In genomic region chr1:84991097-84991890, GRCh38 we compare ENCODE assay signal across 11 cellular contexts. TPM values are rescaled to one million over a fixed set of nuclear protein-coding genes. Genes with fewer than 3 reads are reported as not detected.
A peak's percentile ranks its signal among the peaks of the same experiment; 100 is the strongest.
DNase-seq lines count a peak whose midpoint lies in the region; ATAC-seq and TF ChIP-seq lines count a peak whose summit lies in the region.
"Had no signal": no experiment of that assay in that cellular context is flagged by ENCODE, and none has a peak within 500 bp of the region (broad histone marks: within the 10 kb centered on the region; RNA-seq: fewer than 3 reads in every experiment).

No MANE protein-coding gene starts in this region.

- DNase-seq in GM13977 (ENCODE audit: low spot score) = peak; percentile 36
- DNase-seq in stimulated activated CD8-positive, alpha-beta memory T cell treated with anti-CD3 and anti-CD28 coated beads, Interleukin-4, amount 100 ng/mL, for 48 hours = no peak
- no peak for DNase-seq in head of caudate nucleus
- DNase-seq: central memory CD4-positive, alpha-beta T cell; NCI-H2029 treated with DMSO at 0.1 percent for 48 hours; SHP77 treated with DMSO at 0.1 percent for 48 hours had no signal

- peaks cover 37% of the 10 kb centered on the region for H3K4me1 Mint-ChIP-seq in activated T-helper 17 cell treated with anti-CD3 and anti-CD28 coated beads, Interleukin-2, amount 50 U/mL, for 72 hours

- TF ChIP-seq CTCF in GM13977 (IDR thresholded peaks at IDR 0.05; ENCODE audit: extremely low read depth, insufficient read depth, missing control alignments) = no peak

- intact Hi-C loops in head of caudate nucleus (cut with DNase I) = no loop called here

- H3K9me3 Mint-ChIP-seq in activated T-helper 17 cell treated with anti-CD3 and anti-CD28 coated beads, Interleukin-2, amount 50 U/mL, for 72 hours = no peaks in the 10 kb centered on the region

- H3K27ac Mint-ChIP-seq in activated T-helper 17 cell treated with anti-CD3 and anti-CD28 coated beads, Interleukin-2, amount 50 U/mL, for 72 hours = peak overlapping the region; percentile 78

- ATAC-seq in GM19463 (IDR thresholded peaks at IDR 0.05; ENCODE audit: unreplicated experiment) (peak; percentile 32), HG03520 (IDR thresholded peaks at IDR 0.05; ENCODE audit: unreplicated experiment) (peak; percentile 38), GM19324 (IDR thresholded peaks at IDR 0.05; ENCODE audit: low FRiP score, unreplicated experiment) (no peak), GM18498 (IDR thresholded peaks at IDR 0.05; ENCODE audit: unreplicated experiment) (no peak)
- peak; percentile 52 for ATAC-seq in activated T-helper 17 cell treated with anti-CD3 and anti-CD28 coated beads, Interleukin-2, amount 50 U/mL, for 72 hours (replicated peaks)

- no peaks in the 10 kb centered on the region for H3K27me3 Mint-ChIP-seq in activated T-helper 17 cell treated with anti-CD3 and anti-CD28 coated beads, Interleukin-2, amount 50 U/mL, for 72 hours

- H3K36me3 Mint-ChIP-seq in activated T-helper 17 cell treated with anti-CD3 and anti-CD28 coated beads, Interleukin-2, amount 50 U/mL, for 72 hours (ENCODE audit: low read depth) = peaks cover 53% of the 10 kb centered on the region

- in situ Hi-C loops in GM13977 (cut with MboI; ENCODE audit: low pct_unique_long_range_greater_than_20kb, low sequenced_read_pairs, unreplicated experiment) = no loop called here

- H3K4me3 Mint-ChIP-seq in activated T-helper 17 cell treated with anti-CD3 and anti-CD28 coated beads, Interleukin-2, amount 50 U/mL, for 72 hours = peak overlapping the region; percentile 80

RNA-seq across cellular contexts. Expression of gene MCOLN2, which starts 5.6 kb away (rescaled TPM):
- total RNA-seq in activated T-helper 17 cell treated with anti-CD3 and anti-CD28 coated beads, Interleukin-2, amount 50 U/mL, for 72 hours = 10 to 100 TPM; 25.6 to 43.8 TPM

RNA-seq across cellular contexts. Expression of gene MCOLN3, which starts 57.0 kb away (rescaled TPM):
- total RNA-seq in activated T-helper 17 cell treated with anti-CD3 and anti-CD28 coated beads, Interleukin-2, amount 50 U/mL, for 72 hours = under 1 TPM; 0.43 to 0.90 TPM

Comparison
In these comparisons a context has a peak if more than half of its experiments do, and no peak if none do; other contexts are left out.
1. ATAC-seq: peak in GM19463 (single experiment), HG03520 (single experiment) and activated T-helper 17 cell treated with anti-CD3 and anti-CD28 coated beads, Interleukin-2, amount 50 U/mL, for 72 hours (single experiment); none in GM19324 (single experiment) and GM18498 (single experiment).